Comparison of ENCODE assay signal across 21 cellular contexts in the genomic region with DNA sequence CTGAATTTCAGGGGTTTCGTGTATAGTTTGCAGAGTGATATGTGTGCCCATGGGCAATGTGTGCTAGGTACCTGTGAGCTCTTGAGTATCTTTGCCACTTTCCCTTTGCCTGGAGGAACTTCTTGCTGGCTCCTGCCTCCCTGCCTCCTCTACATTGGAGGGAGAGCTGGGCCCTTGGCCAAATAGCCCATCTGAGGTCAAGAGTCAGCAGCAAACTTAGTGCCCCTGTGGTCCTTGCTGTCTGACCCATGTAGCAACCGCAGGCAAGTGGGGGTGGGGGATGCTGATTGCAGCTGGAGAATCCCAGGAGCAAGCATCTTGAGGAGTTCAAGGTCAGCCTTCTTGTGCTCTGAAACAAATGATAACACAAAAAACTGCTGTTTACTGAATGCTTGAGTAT. TPM values are rescaled to one million over a fixed set of nuclear protein-coding genes. Genes with fewer than 3 reads are reported as not detected.
A peak's percentile ranks its signal among the peaks of the same experiment; 100 is the strongest.
DNase-seq lines count a peak whose midpoint lies in the region; ATAC-seq and TF ChIP-seq lines count a peak whose summit lies in the region.
"Had no signal": no experiment of that assay in that cellular context is flagged by ENCODE, and none has a peak within 500 bp of the region (broad histone marks: within the 10 kb centered on the region; RNA-seq: fewer than 3 reads in every experiment).

No MANE protein-coding gene starts in this region.

- no peak for TF ChIP-seq CTCF in coronary artery (IDR thresholded peaks at IDR 0.05)
- no peak for TF ChIP-seq CTCF in right lobe of liver (IDR thresholded peaks at IDR 0.05)
- no peak for TF ChIP-seq CTCF in heart right ventricle (IDR thresholded peaks at IDR 0.05)

- H3K4me1 ChIP-seq in right lobe of liver (no peaks in the 10 kb centered on the region), heart right ventricle (peaks cover 5 to 39% (median 23%) of the 10 kb centered on the region in 9 donors)
- H3K4me1 ChIP-seq: A549 had no signal

- H3K36me3 ChIP-seq in right lobe of liver: no peaks in the 10 kb centered on the region
- H3K36me3 ChIP-seq in heart right ventricle: no peaks in the 10 kb centered on the region

- H3K27ac ChIP-seq in coronary artery (no peak overlapping the region), right lobe of liver (no peak overlapping the region), heart right ventricle (no peak overlapping the region)
- H3K27ac ChIP-seq: 22Rv1, A549, C4-2B, GM23248 had no signal

- no peak overlapping the region for H3K4me3 ChIP-seq in coronary artery
- H3K4me3 ChIP-seq in right lobe of liver: no peak overlapping the region
- no peak overlapping the region for H3K4me3 ChIP-seq in heart right ventricle
- H3K4me3 ChIP-seq: A549, GM23248 had no signal

- WGBS in right lobe of liver (ENCODE audit: insufficient coverage, low coverage, low lambda C conversion rate, missing lambda C conversion rate): 45% methylated on average over 2 of the region's 2 CpGs
- WGBS in heart right ventricle, 2 donors: 78 to 84% methylated on average over 2 of the region's 2 CpGs

- ATAC-seq in right lobe of liver (peak in 3 of 4 donors; percentile 12 to 33 (median 17)), heart right ventricle (no peak), HG02623 (IDR thresholded peaks at IDR 0.05; ENCODE audit: unreplicated experiment) (no peak)
- ATAC-seq: A549, HCT116 had no signal

- peak; percentile 29 for DNase-seq in activated CD8-positive, alpha-beta memory T cell treated with anti-CD3 and anti-CD28 coated beads, Interleukin-2, amount 50 U/mL, for 48 hours
- no peak for DNase-seq in activated CD8-positive, alpha-beta memory T cell treated with anti-CD3 and anti-CD28 coated beads, Interleukin-2, amount 50 U/mL, for 4 hours
- DNase-seq in coronary artery (ENCODE audit: low spot score) (peak; percentile 53), right lobe of liver (peak in 2 of 3 donors; percentile 25 to 52), anterior cingulate cortex (lab: John Stamatoyannopoulos, UW) (no peak), heart right ventricle (no peak)
- DNase-seq: AML-193; CD4-positive, alpha-beta T cell; DMS153; DMS79; GDM1; GM23248; HFFc6 had no signal

- intact Hi-C loops in right lobe of liver (cut with DNase I): no loop called here
- intact Hi-C loops in heart right ventricle (cut with DNase I): no loop called here

- no peak for TF ChIP-seq POLR2A in right lobe of liver (IDR thresholded peaks at IDR 0.05)

- H3K27me3 ChIP-seq in right lobe of liver: no peaks in the 10 kb centered on the region
- peaks cover 0 to 13% (median 0%) of the 10 kb centered on the region in 7 donors for H3K27me3 ChIP-seq in heart right ventricle

- H3K9me3 ChIP-seq in right lobe of liver (no peaks in the 10 kb centered on the region), heart right ventricle (peaks cover 0 to 5% (median 0%) of the 10 kb centered on the region in 11 donors)
- H3K9me3 ChIP-seq: A549 had no signal

RNA-seq across cellular contexts. Expression of a gene that starts 5.4 kb away (rescaled TPM):
- total RNA-seq in right lobe of liver: not detected
- total RNA-seq in heart right ventricle: not detected
- polyA plus RNA-seq in heart right ventricle: not detected
- total RNA-seq: CD4-positive, alpha-beta T cell; Daoy; GM23248; HFFc6; HT-29 had no signal
- polyA plus RNA-seq: A549, BJ, GM23248 had no signal

RNA-seq across cellular contexts. Expression of a gene that starts 58.3 kb away (rescaled TPM):
- total RNA-seq in right lobe of liver (1 to 10 TPM in 3 of 6 experiments, under 1 TPM in 3; 0.29 to 2.3 (median 0.83) TPM), heart right ventricle (10 to 100 TPM; 11.2 to 60.2 (median 26.3) TPM)
- 10 to 100 TPM; 41.4 to 66.6 TPM for polyA plus RNA-seq in heart right ventricle

Comparison
In these comparisons a context has a peak if more than half of its experiments do, and no peak if none do; other contexts are left out.
1. DNase-seq: peak in activated CD8-positive, alpha-beta memory T cell treated with anti-CD3 and anti-CD28 coated beads, Interleukin-2, amount 50 U/mL, for 48 hours (single experiment), coronary artery (single experiment) and right lobe of liver (2 of 3); none in activated CD8-positive, alpha-beta memory T cell treated with anti-CD3 and anti-CD28 coated beads, Interleukin-2, amount 50 U/mL, for 4 hours (single experiment), anterior cingulate cortex (0 of 58) and heart right ventricle (0 of 2).
2. ATAC-seq: peak in right lobe of liver (3 of 4); none in heart right ventricle (0 of 8) and HG02623 (single experiment).